Comparison of ENCODE assay signal across 1 cellular context in the genomic region with DNA sequence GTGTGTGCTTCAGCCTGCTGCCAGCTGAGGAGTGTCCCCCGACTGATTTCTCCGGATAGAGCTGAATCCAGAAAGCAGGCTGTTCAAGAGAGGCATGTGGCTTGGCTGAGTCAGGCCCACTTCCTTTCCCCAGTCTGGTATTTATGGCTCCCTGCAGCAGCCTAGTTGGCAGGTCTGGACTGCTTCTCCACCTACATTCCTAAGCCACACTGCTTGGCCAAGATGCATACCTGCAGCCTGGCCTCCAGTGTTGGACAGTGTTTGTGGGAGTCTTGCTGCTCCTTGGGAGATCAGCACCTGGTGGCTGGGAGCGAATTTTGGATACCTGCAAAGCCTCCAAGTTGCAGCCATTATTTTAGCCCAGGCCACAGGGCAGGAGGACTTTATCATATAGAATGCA.
TF ChIP-seq lines count a peak whose summit lies in the region.

No MANE protein-coding gene starts in this region.

TF ChIP-seq in GM23338, 12 proteins besides CTCF, POLR2A, EP300 and RAD21 (continued from another document):
- TF ChIP-seq, protein P1, sequence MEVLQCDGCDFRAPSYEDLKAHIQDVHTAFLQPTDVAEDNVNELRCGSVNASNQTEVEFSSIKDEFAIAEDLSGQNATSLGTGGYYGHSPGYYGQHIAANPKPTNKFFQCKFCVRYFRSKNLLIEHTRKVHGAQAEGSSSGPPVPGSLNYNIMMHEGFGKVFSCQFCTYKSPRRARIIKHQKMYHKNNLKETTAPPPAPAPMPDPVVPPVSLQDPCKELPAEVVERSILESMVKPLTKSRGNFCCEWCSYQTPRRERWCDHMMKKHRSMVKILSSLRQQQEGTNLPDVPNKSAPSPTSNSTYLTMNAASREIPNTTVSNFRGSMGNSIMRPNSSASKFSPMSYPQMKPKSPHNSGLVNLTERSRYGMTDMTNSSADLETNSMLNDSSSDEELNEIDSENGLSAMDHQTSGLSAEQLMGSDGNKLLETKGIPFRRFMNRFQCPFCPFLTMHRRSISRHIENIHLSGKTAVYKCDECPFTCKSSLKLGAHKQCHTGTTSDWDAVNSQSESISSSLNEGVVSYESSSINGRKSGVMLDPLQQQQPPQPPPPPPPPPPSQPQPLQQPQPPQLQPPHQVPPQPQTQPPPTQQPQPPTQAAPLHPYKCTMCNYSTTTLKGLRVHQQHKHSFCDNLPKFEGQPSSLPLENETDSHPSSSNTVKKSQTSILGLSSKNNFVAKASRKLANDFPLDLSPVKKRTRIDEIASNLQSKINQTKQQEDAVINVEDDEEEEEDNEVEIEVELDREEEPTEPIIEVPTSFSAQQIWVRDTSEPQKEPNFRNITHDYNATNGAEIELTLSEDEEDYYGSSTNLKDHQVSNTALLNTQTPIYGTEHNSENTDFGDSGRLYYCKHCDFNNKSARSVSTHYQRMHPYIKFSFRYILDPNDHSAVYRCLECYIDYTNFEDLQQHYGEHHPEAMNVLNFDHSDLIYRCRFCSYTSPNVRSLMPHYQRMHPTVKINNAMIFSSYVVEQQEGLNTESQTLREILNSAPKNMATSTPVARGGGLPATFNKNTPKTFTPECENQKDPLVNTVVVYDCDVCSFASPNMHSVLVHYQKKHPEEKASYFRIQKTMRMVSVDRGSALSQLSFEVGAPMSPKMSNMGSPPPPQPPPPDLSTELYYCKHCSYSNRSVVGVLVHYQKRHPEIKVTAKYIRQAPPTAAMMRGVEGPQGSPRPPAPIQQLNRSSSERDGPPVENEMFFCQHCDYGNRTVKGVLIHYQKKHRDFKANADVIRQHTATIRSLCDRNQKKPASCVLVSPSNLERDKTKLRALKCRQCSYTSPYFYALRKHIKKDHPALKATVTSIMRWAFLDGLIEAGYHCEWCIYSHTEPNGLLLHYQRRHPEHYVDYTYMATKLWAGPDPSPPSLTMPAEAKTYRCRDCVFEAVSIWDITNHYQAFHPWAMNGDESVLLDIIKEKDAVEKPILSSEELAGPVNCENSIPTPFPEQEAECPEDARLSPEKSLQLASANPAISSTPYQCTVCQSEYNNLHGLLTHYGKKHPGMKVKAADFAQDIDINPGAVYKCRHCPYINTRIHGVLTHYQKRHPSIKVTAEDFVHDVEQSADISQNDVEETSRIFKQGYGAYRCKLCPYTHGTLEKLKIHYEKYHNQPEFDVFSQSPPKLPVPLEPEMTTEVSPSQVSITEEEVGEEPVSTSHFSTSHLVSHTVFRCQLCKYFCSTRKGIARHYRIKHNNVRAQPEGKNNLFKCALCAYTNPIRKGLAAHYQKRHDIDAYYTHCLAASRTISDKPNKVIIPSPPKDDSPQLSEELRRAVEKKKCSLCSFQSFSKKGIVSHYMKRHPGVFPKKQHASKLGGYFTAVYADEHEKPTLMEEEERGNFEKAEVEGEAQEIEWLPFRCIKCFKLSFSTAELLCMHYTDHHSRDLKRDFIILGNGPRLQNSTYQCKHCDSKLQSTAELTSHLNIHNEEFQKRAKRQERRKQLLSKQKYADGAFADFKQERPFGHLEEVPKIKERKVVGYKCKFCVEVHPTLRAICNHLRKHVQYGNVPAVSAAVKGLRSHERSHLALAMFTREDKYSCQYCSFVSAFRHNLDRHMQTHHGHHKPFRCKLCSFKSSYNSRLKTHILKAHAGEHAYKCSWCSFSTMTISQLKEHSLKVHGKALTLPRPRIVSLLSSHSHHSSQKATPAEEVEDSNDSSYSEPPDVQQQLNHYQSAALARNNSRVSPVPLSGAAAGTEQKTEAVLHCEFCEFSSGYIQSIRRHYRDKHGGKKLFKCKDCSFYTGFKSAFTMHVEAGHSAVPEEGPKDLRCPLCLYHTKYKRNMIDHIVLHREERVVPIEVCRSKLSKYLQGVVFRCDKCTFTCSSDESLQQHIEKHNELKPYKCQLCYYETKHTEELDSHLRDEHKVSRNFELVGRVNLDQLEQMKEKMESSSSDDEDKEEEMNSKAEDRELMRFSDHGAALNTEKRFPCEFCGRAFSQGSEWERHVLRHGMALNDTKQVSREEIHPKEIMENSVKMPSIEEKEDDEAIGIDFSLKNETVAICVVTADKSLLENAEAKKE (CRISPR knock-in tag; IDR thresholded peaks at IDR 0.05), result no peak
- no peak for TF ChIP-seq ZNF331 (CRISPR knock-in tag; IDR thresholded peaks at IDR 0.05; ENCODE audit: low read depth)
- no peak for TF ChIP-seq JUNB (IDR thresholded peaks at IDR 0.05; ENCODE audit: unreplicated experiment)
- TF ChIP-seq, protein P2, sequence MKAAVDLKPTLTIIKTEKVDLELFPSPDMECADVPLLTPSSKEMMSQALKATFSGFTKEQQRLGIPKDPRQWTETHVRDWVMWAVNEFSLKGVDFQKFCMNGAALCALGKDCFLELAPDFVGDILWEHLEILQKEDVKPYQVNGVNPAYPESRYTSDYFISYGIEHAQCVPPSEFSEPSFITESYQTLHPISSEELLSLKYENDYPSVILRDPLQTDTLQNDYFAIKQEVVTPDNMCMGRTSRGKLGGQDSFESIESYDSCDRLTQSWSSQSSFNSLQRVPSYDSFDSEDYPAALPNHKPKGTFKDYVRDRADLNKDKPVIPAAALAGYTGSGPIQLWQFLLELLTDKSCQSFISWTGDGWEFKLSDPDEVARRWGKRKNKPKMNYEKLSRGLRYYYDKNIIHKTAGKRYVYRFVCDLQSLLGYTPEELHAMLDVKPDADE (IDR thresholded peaks at IDR 0.05), result no peak
- TF ChIP-seq NANOG (IDR thresholded peaks at IDR 0.05; ENCODE audit: borderline replicate concordance), result no peak
- no peak for TF ChIP-seq STAT1 (IDR thresholded peaks at IDR 0.05; ENCODE audit: unreplicated experiment)
- no peak for TF ChIP-seq POLR2AphosphoS5 (IDR thresholded peaks at IDR 0.05; ENCODE audit: low read depth)
